In the genomic region with DNA sequence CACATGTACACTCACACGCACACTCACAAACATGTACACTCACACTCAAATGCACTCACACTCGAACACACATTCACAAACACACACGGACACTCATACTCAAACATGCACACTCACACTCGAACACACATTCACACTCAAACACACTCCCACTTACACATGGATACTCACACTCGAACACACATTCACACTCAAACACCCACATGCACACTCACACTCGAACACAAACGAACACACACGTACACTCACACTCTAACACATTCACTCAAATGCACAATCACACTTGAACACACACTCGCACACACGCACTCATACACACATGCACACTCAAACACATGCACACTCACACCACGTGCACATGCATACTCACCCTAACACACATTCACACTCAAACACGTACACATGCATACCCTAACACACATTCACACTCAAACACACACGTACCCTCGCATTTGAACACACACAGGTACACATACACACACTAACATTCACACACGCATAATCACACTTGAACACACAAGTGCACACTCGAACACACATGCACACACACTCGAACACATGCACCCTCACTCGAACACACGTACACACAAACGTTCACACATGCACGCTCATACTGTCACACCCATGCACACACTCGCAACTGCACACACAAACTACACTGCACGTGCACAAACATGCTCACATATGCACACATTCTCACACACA, we compare ENCODE assay signal across 17 cellular contexts. TPM values are rescaled to one million over a fixed set of nuclear protein-coding genes. Genes with fewer than 3 reads are reported as not detected.
DNase-seq lines count a peak whose midpoint lies in the region; ATAC-seq, FAIRE-seq and TF ChIP-seq lines count a peak whose summit lies in the region.
"Had no signal": no experiment of that assay in that cellular context is flagged by ENCODE, and none has a peak within 500 bp of the region (broad histone marks: within the 10 kb centered on the region; RNA-seq: fewer than 3 reads in every experiment).

No MANE protein-coding gene starts in this region.

- H3K4me1 Mint-ChIP-seq in WTC11 = peaks cover 19% of the 10 kb centered on the region

- no peaks in the 10 kb centered on the region for H4K20me1 ChIP-seq in keratinocyte (ENCODE audit: control insufficient read depth, extremely low read depth, insufficient read depth, low read length)

- H3K36me3 ChIP-seq in HEK293 (ENCODE audit: control insufficient read depth in 2 of 2, insufficient read depth in 1 of 2, low read length in 2 of 2) = no peaks in the 10 kb centered on the region
- H3K36me3 ChIP-seq in keratinocyte (ENCODE audit: control insufficient read depth in 2 of 2, extremely low read depth in 1 of 2, insufficient read depth in 2 of 2, low read length in 2 of 2) = no peaks in the 10 kb centered on the region
- H3K36me3 ChIP-seq in spleen = no peaks in the 10 kb centered on the region
- H3K36me3 ChIP-seq: SJCRH30 had no signal

- H3K9me3 ChIP-seq in HEK293 (ENCODE audit: control insufficient read depth, insufficient read depth, low read depth, low read length) (no peaks in the 10 kb centered on the region), keratinocyte (ENCODE audit: control insufficient read depth, low read depth, low read length) (no peaks in the 10 kb centered on the region), spleen (no peaks in the 10 kb centered on the region)
- H3K9me3 ChIP-seq: SJCRH30 had no signal

- no peaks in the 10 kb centered on the region for H3K36me3 Mint-ChIP-seq in WTC11
- H3K36me3 Mint-ChIP-seq: CD4-positive, alpha-beta memory T cell had no signal

- H3K4me3 ChIP-seq in HEK293 (ENCODE audit: low read depth, low read length) (no peak overlapping the region), keratinocyte (ENCODE audit: control insufficient read depth in 2 of 3, extremely low read depth in 1 of 3, insufficient read depth in 2 of 3, low read depth in 1 of 3, low read length in 3 of 3) (no peak overlapping the region), spleen (no peak overlapping the region)
- H3K4me3 ChIP-seq: SJCRH30 had no signal

- no peak overlapping the region for H3K27ac Mint-ChIP-seq in WTC11
- H3K27ac Mint-ChIP-seq: CD4-positive, alpha-beta memory T cell; HFFc6 had no signal

- H3K4me1 ChIP-seq in HEK293 (ENCODE audit: control insufficient read depth, insufficient read depth, low read length) (no peaks in the 10 kb centered on the region), keratinocyte (ENCODE audit: control insufficient read depth, extremely low read depth, insufficient read depth, low read length) (no peaks in the 10 kb centered on the region), spleen (no peaks in the 10 kb centered on the region)
- H3K4me1 ChIP-seq: SJCRH30 had no signal

- H3K9ac ChIP-seq in keratinocyte (ENCODE audit: control insufficient read depth, extremely low read depth, insufficient read depth, low read length) = no peak overlapping the region

- H3K4me3 Mint-ChIP-seq in WTC11 = no peak overlapping the region
- H3K4me3 Mint-ChIP-seq: CD4-positive, alpha-beta memory T cell; HFFc6 had no signal

- no peaks in the 10 kb centered on the region for H3K9me3 Mint-ChIP-seq in WTC11
- H3K9me3 Mint-ChIP-seq: CD4-positive, alpha-beta memory T cell; HFFc6 had no signal

- CTCF ChIA-PET in HEK293 (lab: Yijun Ruan, JAX) (no interaction called here), WTC11 (lab: Charles Lee) (interaction anchor here (1.5 to 1.9 kb wide), 3 partner anchors 10 to 35 kb away, joined by 5 to 24 read pairs (median 12); no protein-coding TSS in a partner anchor)

- peak; percentile 32 for FAIRE-seq in keratinocyte (lab: Jason Lieb, UNC)
- FAIRE-seq: H54 had no signal

- WGBS in spleen, 5 donors = 86 to 97% (median 91%) methylated on average over 23 of the region's 23 CpGs

- no peak overlapping the region for H3K4me2 ChIP-seq in keratinocyte (ENCODE audit: control insufficient read depth, extremely low read depth, insufficient read depth, low read depth, low read length)

- dilution Hi-C loops in keratinocyte (cut with MboI; ENCODE audit: extremely low pct_ligation_motif_present, low sequenced_read_pairs) = no loop called here

- peaks cover 10% of the 10 kb centered on the region for H3K27me3 Mint-ChIP-seq in WTC11 (ENCODE audit: low read depth)
- H3K27me3 Mint-ChIP-seq: CD4-positive, alpha-beta memory T cell had no signal

- TF ChIP-seq CTCF in HEK293 (tag by site-specific recombination; IDR thresholded peaks at IDR 0.05) (no peak), WTC11 (IDR thresholded peaks at IDR 0.05) (no peak), keratinocyte (optimal IDR thresholded peaks at IDR 0.05 in 1 of 3, IDR thresholded peaks at IDR 0.05 in 1 of 3, conservative IDR thresholded peaks at IDR 0.05 in 1 of 3; ENCODE audit: extremely low read depth in 1 of 3, insufficient read depth in 2 of 3, low read length in 3 of 3) (no peak), spleen (IDR thresholded peaks at IDR 0.05 in 8 of 11, conservative IDR thresholded peaks at IDR 0.05 in 3 of 11) (no peak)

- H3K9me1 ChIP-seq in keratinocyte (ENCODE audit: control insufficient read depth, extremely low read depth, insufficient read depth, low read length) = no peaks in the 10 kb centered on the region

- intact Hi-C loops in spleen (cut with DNase I; ENCODE audit: low total_unique reads) = no loop called here

- H2AFZ ChIP-seq in keratinocyte (ENCODE audit: control insufficient read depth, low read length) = no peak overlapping the region

- ATAC-seq in WTC11 (no peak), GM19351 (IDR thresholded peaks at IDR 0.05; ENCODE audit: unreplicated experiment) (no peak), GM18861 (IDR thresholded peaks at IDR 0.05; ENCODE audit: unreplicated experiment) (no peak)
- ATAC-seq: PC-3 had no signal

- H3K79me2 ChIP-seq in keratinocyte (ENCODE audit: control insufficient read depth, insufficient read depth, low read length) = no peaks in the 10 kb centered on the region

- no peak for TF ChIP-seq POLR2A in spleen (IDR thresholded peaks at IDR 0.05)

- DNase-seq in WTC11 (ENCODE audit: low spot score) = no peak
- no peak for DNase-seq in keratinocyte (ENCODE audit: low read depth, low spot score)
- DNase-seq in spleen = peak; percentile 8
- no peak for DNase-seq in NCI-H748 treated with DMSO at 0.1 percent for 48 hours (lab: John Stamatoyannopoulos, UW)
- DNase-seq: C1 segment of cervical spinal cord; CD4-positive, alpha-beta memory T cell; HFFc6; Karpas-422; NCI-H1930; NCI-H524; NK-92 treated with Interleukin-12 subunit alpha and Interleukin-12 subunit beta, amount 100 ng/mL, for 24 hours; PC-3; SJCRH30 had no signal

- peaks cover 4% of the 10 kb centered on the region for H3K27me3 ChIP-seq in keratinocyte (ENCODE audit: control insufficient read depth, extremely low read depth, insufficient read depth, low read length)
- H3K27me3 ChIP-seq in spleen (replicated peaks in 1 of 7) = no peaks in the 10 kb centered on the region
- H3K27me3 ChIP-seq: SJCRH30 had no signal

- H3K27ac ChIP-seq in HEK293 (ENCODE audit: extremely low read depth, low read depth, low read length) (no peak overlapping the region), keratinocyte (ENCODE audit: control insufficient read depth, insufficient read depth, low read length) (no peak overlapping the region), spleen (no peak overlapping the region)
- H3K27ac ChIP-seq: SJCRH30 had no signal

- POLR2A ChIA-PET in HEK293 (lab: Yijun Ruan, JAX) (no interaction called here), WTC11 (lab: Charles Lee) (no interaction called here)

TF ChIP-seq in HEK293, 187 proteins besides CTCF, POLR2A, EP300 and RAD21 (continues in another document):
- TF ChIP-seq ZNF660 (tag by site-specific recombination; IDR thresholded peaks at IDR 0.05) (no peak), ZNF777 (tag by site-specific recombination; IDR thresholded peaks at IDR 0.05; ENCODE audit: borderline replicate concordance) (no peak), ZBTB7A (tag by site-specific recombination; IDR thresholded peaks at IDR 0.05; ENCODE audit: low read depth) (no peak), ZNF114 (tag by site-specific recombination; IDR thresholded peaks at IDR 0.05) (0 out of 2 replicates have a peak, but pooled peaks have one; percentile 64), ZNF747 (tag by site-specific recombination; IDR thresholded peaks at IDR 0.05) (no peak), BCL11B (tag by site-specific recombination; IDR thresholded peaks at IDR 0.05; ENCODE audit: low read depth) (no peak), ZNF214 (tag by site-specific recombination; IDR thresholded peaks at IDR 0.05; ENCODE audit: borderline replicate concordance) (no peak)

TF ChIP-seq in WTC11, 78 proteins besides CTCF, POLR2A, EP300 and RAD21 (continues in another document):
- TF ChIP-seq ZNF138 (CRISPR knock-in tag; conservative IDR thresholded peaks at IDR 0.05) (no peak), MXD4 (CRISPR knock-in tag; IDR thresholded peaks at IDR 0.05; ENCODE audit: borderline replicate concordance) (no peak)
- TF ChIP-seq, protein P1, sequence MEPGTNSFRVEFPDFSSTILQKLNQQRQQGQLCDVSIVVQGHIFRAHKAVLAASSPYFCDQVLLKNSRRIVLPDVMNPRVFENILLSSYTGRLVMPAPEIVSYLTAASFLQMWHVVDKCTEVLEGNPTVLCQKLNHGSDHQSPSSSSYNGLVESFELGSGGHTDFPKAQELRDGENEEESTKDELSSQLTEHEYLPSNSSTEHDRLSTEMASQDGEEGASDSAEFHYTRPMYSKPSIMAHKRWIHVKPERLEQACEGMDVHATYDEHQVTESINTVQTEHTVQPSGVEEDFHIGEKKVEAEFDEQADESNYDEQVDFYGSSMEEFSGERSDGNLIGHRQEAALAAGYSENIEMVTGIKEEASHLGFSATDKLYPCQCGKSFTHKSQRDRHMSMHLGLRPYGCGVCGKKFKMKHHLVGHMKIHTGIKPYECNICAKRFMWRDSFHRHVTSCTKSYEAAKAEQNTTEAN (CRISPR knock-in tag; IDR thresholded peaks at IDR 0.05) = peak; percentile 34; the same call in 1 of the 2 replicates

RNA-seq across cellular contexts. Expression of a gene that starts 41.8 kb away (rescaled TPM):
- total RNA-seq in WTC11 (2021) (41.9 to 46.9 TPM (median 42.4 TPM) in 3 replicates), spleen (10 to 100 TPM; 21.7 to 51.3 (median 25.3) TPM)
- polyA plus RNA-seq in keratinocyte (41.0 to 52.0 TPM (median 51.9 TPM) in 3 replicates), spleen (10 to 100 TPM; 12.0 to 27.5 (median 21.5) TPM)
- polyA plus RNA-seq in keratinocyte (2011; ENCODE audit: low read depth) = 79.6 TPM
- 39.0 and 48.7 TPM in 2 replicates for polyA plus RNA-seq in keratinocyte (2011; cell fraction: cytosol; rRNA removed)
- polyA plus RNA-seq in keratinocyte (2011; cell fraction: nucleus; rRNA removed) = 45.6 and 48.6 TPM in 2 replicates
- 32.2 and 37.5 TPM in 2 replicates for polyA plus RNA-seq in keratinocyte (2012; ENCODE audit: low replicate concordance)
- polyA minus RNA-seq in keratinocyte = 16.8 to 41.3 TPM (median 21.2 TPM) in 3 replicates
- polyA minus RNA-seq in keratinocyte (2011; cell fraction: cytosol; rRNA and poly(A)+ RNA removed) = 39.5 TPM
- 12.7 and 17.3 TPM in 2 replicates for polyA minus RNA-seq in keratinocyte (2011; cell fraction: nucleus; rRNA and poly(A)+ RNA removed)
